2 cellular contexts compared by ENCODE assay signal in genomic region chr4:127134490-127134889, GRCh38.
TF ChIP-seq lines count a peak whose summit lies in the region.

No MANE protein-coding gene starts in this region.

TF ChIP-seq in SK-N-SH, 30 proteins besides CTCF, POLR2A, EP300 and RAD21 (continued from another document):
- TF ChIP-seq IRF3 (IDR thresholded peaks at IDR 0.05; ENCODE audit: low read depth, low read length) (no peak), USF1 (IDR thresholded peaks at IDR 0.05; ENCODE audit: borderline replicate concordance, low read depth) (no peak), TCF12 (IDR thresholded peaks at IDR 0.05) (no peak)
TF ChIP-seq in SK-N-SH: peak in this region for 0.

TF ChIP-seq in SK-N-SH treated with all-trans-retinoic acid at 6 μM for 48 hours, 23 proteins besides CTCF, POLR2A, EP300 and RAD21 (continued from another document):
- TF ChIP-seq POU6F1 (CRISPR knock-in tag; IDR thresholded peaks at IDR 0.05; ENCODE audit: borderline replicate concordance, low read depth) (no peak), ZFP30 (CRISPR knock-in tag; IDR thresholded peaks at IDR 0.05) (no peak), SNAI2 (CRISPR knock-in tag; IDR thresholded peaks at IDR 0.05) (no peak), ESRRG (CRISPR knock-in tag; IDR thresholded peaks at IDR 0.05) (no peak), OSR1 (CRISPR knock-in tag; IDR thresholded peaks at IDR 0.05) (no peak)
TF ChIP-seq in SK-N-SH treated with all-trans-retinoic acid at 6 μM for 48 hours: peak in this region for 0.
